ENCODE assay signal across 20 cellular contexts in the genomic region with DNA sequence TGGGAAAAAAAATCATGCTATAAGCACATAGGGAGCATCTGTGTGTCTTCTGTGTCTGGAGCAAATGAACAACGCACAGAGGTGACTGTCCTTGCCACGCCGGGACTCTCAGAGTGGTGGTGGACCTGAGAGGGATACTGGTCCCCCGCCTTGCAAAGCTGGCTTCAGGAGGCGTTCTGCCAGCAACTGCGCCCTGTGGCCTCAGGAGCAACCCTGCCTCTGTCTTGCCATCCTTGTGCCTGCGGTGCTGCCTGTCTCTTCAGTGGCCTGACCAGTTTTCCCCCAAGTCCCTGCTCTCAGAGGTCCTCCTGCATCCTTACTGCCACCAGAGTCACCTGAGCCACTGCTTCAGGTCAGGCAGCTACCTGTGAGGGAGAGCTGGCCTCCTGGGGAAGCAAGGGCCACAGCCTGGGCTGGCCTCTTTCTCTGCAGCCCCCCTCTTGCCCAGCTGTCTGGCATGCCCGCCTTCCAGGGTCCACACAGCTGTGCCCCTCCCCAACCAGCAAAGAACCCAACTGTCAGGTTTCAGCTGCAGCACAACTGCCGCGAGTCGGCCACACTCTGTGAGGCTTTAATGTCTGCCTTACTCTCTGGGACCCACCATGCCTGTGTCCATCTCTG. TPM values are rescaled to one million over a fixed set of nuclear protein-coding genes. Genes with fewer than 3 reads are reported as not detected.
DNase-seq lines count a peak whose midpoint lies in the region; ATAC-seq and TF ChIP-seq lines count a peak whose summit lies in the region.
"Had no signal": no experiment of that assay in that cellular context is flagged by ENCODE, and none has a peak within 500 bp of the region (broad histone marks: within the 10 kb centered on the region; RNA-seq: fewer than 3 reads in every experiment).

No MANE protein-coding gene starts in this region.

- WGBS in mesenchymal stem cell = 96% methylated on average over 11 of the region's 11 CpGs
- WGBS in upper lobe of left lung, 2 donors = 89 to 93% methylated on average over 10 to 11 of the region's 11 CpGs
- WGBS in right cardiac atrium = 94% methylated on average over 11 of the region's 11 CpGs

- H3K27me3 ChIP-seq in mesenchymal stem cell (ENCODE audit: control insufficient read depth in 1 of 2, insufficient read depth in 1 of 2, low read length in 2 of 2) = no peaks in the 10 kb centered on the region
- H3K27me3 ChIP-seq in upper lobe of left lung = no peaks in the 10 kb centered on the region
- H3K27me3 ChIP-seq in right cardiac atrium (ENCODE audit: control insufficient read depth, insufficient read depth) = no peaks in the 10 kb centered on the region
- H3K27me3 ChIP-seq: colonic mucosa, right lobe of liver had no signal

- H3K18ac ChIP-seq in mesenchymal stem cell (ENCODE audit: low read depth in 1 of 2, low read length in 2 of 2) = no peak overlapping the region

- no peak for ATAC-seq in activated naive CD8-positive, alpha-beta T cell treated with anti-CD3 and anti-CD28 coated beads, Interleukin-2, amount 10 ng/mL, durations not matched to agents 7 days and 5 days (ENCODE audit: low read depth)
- no peak for ATAC-seq in activated CD8-positive, alpha-beta T cell treated with anti-CD3 and anti-CD28 coated beads for 36 hours
- ATAC-seq in upper lobe of left lung (ENCODE audit: low FRiP score in 2 of 2) (no peak), right cardiac atrium (no peak)
- ATAC-seq in stimulated activated memory B cell treated with anti-CD40 and anti-IgM and Interleukin-4, amounts not matched to agents 10 μg/mL and 1 μg/mL and 100 μg/mL, for 72 hours = no peak
- ATAC-seq: SK-N-SH treated with all-trans-retinoic acid at 6 μM for 48 hours had no signal

- peak overlapping the region; percentile 90 for H3K27ac Mint-ChIP-seq in activated naive CD8-positive, alpha-beta T cell treated with anti-CD3 and anti-CD28 coated beads, Interleukin-2, amount 10 ng/mL, durations not matched to agents 7 days and 5 days
- no peak overlapping the region for H3K27ac Mint-ChIP-seq in activated naive CD8-positive, alpha-beta T cell treated with anti-CD3 and anti-CD28 coated beads for 36 hours
- H3K27ac Mint-ChIP-seq in activated CD8-positive, alpha-beta T cell treated with anti-CD3 and anti-CD28 coated beads for 36 hours = peak overlapping the region; percentile 89
- H3K27ac Mint-ChIP-seq in stimulated activated memory B cell treated with anti-CD40 and anti-IgM and Interleukin-4, amounts not matched to agents 10 μg/mL and 1 μg/mL and 100 μg/mL, for 72 hours = no peak overlapping the region

- peaks cover 62 to 96% of the 10 kb centered on the region in 2 experiments for H3K36me3 ChIP-seq in mesenchymal stem cell (ENCODE audit: control insufficient read depth in 1 of 2, insufficient read depth in 2 of 2, low read depth in 1 of 2, low read length in 2 of 2)
- H3K36me3 ChIP-seq in upper lobe of left lung = peaks cover 43 to 100% (median 81%) of the 10 kb centered on the region in 4 donors

- intact Hi-C loops in activated CD8-positive, alpha-beta T cell treated with anti-CD3 and anti-CD28 coated beads for 36 hours (cut with micrococcal nuclease) = loop anchor here (10.0 kb wide), 1 partner anchor 49 kb away; no protein-coding TSS in a partner anchor
- intact Hi-C loops in right cardiac atrium (cut with DNase I) = no loop called here

- H3K23ac ChIP-seq in mesenchymal stem cell (ENCODE audit: low read length in 2 of 2) = peak overlapping the region in 1 of 2 experiments; percentile 23

- H2AK5ac ChIP-seq in mesenchymal stem cell (ENCODE audit: low read length, severe bottlenecking) = no peak overlapping the region

- no peak overlapping the region for H2AFZ ChIP-seq in mesenchymal stem cell (ENCODE audit: low read depth, low read length)
- H2AFZ ChIP-seq: parathyroid adenoma had no signal

- no peak overlapping the region for H2BK120ac ChIP-seq in mesenchymal stem cell (ENCODE audit: low read depth, low read length)

- peak overlapping the region; percentile 77 for H2BK15ac ChIP-seq in mesenchymal stem cell (ENCODE audit: low read depth, poor library complexity, severe bottlenecking)

- H2BK12ac ChIP-seq in mesenchymal stem cell (ENCODE audit: low read length in 2 of 2) = no peak overlapping the region

- no peaks in the 10 kb centered on the region for H3K9me3 Mint-ChIP-seq in activated naive CD8-positive, alpha-beta T cell treated with anti-CD3 and anti-CD28 coated beads, Interleukin-2, amount 10 ng/mL, durations not matched to agents 7 days and 5 days
- no peaks in the 10 kb centered on the region for H3K9me3 Mint-ChIP-seq in activated naive CD8-positive, alpha-beta T cell treated with anti-CD3 and anti-CD28 coated beads for 36 hours
- no peaks in the 10 kb centered on the region for H3K9me3 Mint-ChIP-seq in activated CD8-positive, alpha-beta T cell treated with anti-CD3 and anti-CD28 coated beads for 36 hours
- no peaks in the 10 kb centered on the region for H3K9me3 Mint-ChIP-seq in stimulated activated memory B cell treated with anti-CD40 and anti-IgM and Interleukin-4, amounts not matched to agents 10 μg/mL and 1 μg/mL and 100 μg/mL, for 72 hours
- H3K9me3 Mint-ChIP-seq: activated T-helper 2 cell treated with anti-CD3 and anti-CD28 coated beads, Interferon-gamma antibody, Interleukin-2, Interleukin-4, amounts not matched to agents 10 μg/mL and 5 μg/mL and 100 μg/mL, durations not matched to agents 14 hours and 24 hours and 36 hours had no signal

- no peak overlapping the region for H2BK5ac ChIP-seq in mesenchymal stem cell (ENCODE audit: low read depth, low read length, poor library complexity, severe bottlenecking)

- H3K9me3 ChIP-seq in mesenchymal stem cell (ENCODE audit: control insufficient read depth, low read length) (no peaks in the 10 kb centered on the region), upper lobe of left lung (no peaks in the 10 kb centered on the region), right cardiac atrium (ENCODE audit: control insufficient read depth, low read length) (no peaks in the 10 kb centered on the region)
- H3K9me3 ChIP-seq: colonic mucosa, right lobe of liver had no signal

- H3K4me3 Mint-ChIP-seq in activated naive CD8-positive, alpha-beta T cell treated with anti-CD3 and anti-CD28 coated beads, Interleukin-2, amount 10 ng/mL, durations not matched to agents 7 days and 5 days = peak overlapping the region; percentile 71
- no peak overlapping the region for H3K4me3 Mint-ChIP-seq in activated naive CD8-positive, alpha-beta T cell treated with anti-CD3 and anti-CD28 coated beads for 36 hours
- no peak overlapping the region for H3K4me3 Mint-ChIP-seq in activated CD8-positive, alpha-beta T cell treated with anti-CD3 and anti-CD28 coated beads for 36 hours
- H3K4me3 Mint-ChIP-seq in stimulated activated memory B cell treated with anti-CD40 and anti-IgM and Interleukin-4, amounts not matched to agents 10 μg/mL and 1 μg/mL and 100 μg/mL, for 72 hours = no peak overlapping the region

- peaks cover 30% of the 10 kb centered on the region for H3K79me1 ChIP-seq in mesenchymal stem cell (replicated peaks; ENCODE audit: low read length, poor library complexity, severe bottlenecking)

- H3K36me3 Mint-ChIP-seq in activated naive CD8-positive, alpha-beta T cell treated with anti-CD3 and anti-CD28 coated beads, Interleukin-2, amount 10 ng/mL, durations not matched to agents 7 days and 5 days = peaks cover 61% of the 10 kb centered on the region
- peaks cover 42% of the 10 kb centered on the region for H3K36me3 Mint-ChIP-seq in activated naive CD8-positive, alpha-beta T cell treated with anti-CD3 and anti-CD28 coated beads for 36 hours
- peaks cover 72% of the 10 kb centered on the region for H3K36me3 Mint-ChIP-seq in activated CD8-positive, alpha-beta T cell treated with anti-CD3 and anti-CD28 coated beads for 36 hours (ENCODE audit: low read depth)
- peaks cover 80% of the 10 kb centered on the region for H3K36me3 Mint-ChIP-seq in stimulated activated memory B cell treated with anti-CD40 and anti-IgM and Interleukin-4, amounts not matched to agents 10 μg/mL and 1 μg/mL and 100 μg/mL, for 72 hours

- H4K91ac ChIP-seq in mesenchymal stem cell (ENCODE audit: low read length) = no peak overlapping the region

- no peaks in the 10 kb centered on the region for H3K27me3 Mint-ChIP-seq in activated naive CD8-positive, alpha-beta T cell treated with anti-CD3 and anti-CD28 coated beads, Interleukin-2, amount 10 ng/mL, durations not matched to agents 7 days and 5 days
- H3K27me3 Mint-ChIP-seq in activated naive CD8-positive, alpha-beta T cell treated with anti-CD3 and anti-CD28 coated beads for 36 hours = no peaks in the 10 kb centered on the region
- H3K27me3 Mint-ChIP-seq in activated CD8-positive, alpha-beta T cell treated with anti-CD3 and anti-CD28 coated beads for 36 hours = no peaks in the 10 kb centered on the region
- no peaks in the 10 kb centered on the region for H3K27me3 Mint-ChIP-seq in stimulated activated memory B cell treated with anti-CD40 and anti-IgM and Interleukin-4, amounts not matched to agents 10 μg/mL and 1 μg/mL and 100 μg/mL, for 72 hours

- H3K4me2 ChIP-seq in mesenchymal stem cell (ENCODE audit: low read length, poor library complexity, severe bottlenecking) = no peak overlapping the region

- H4K8ac ChIP-seq in mesenchymal stem cell (ENCODE audit: low read length) = no peak overlapping the region

- H3K27ac ChIP-seq in mesenchymal stem cell (ENCODE audit: low read length, poor library complexity, severe bottlenecking) (no peak overlapping the region), upper lobe of left lung (peak overlapping the region in 3 of 4 donors; percentile 50 to 63 (median 58)), right cardiac atrium (ENCODE audit: low read length) (no peak overlapping the region)
- H3K27ac ChIP-seq: C4-2B, colonic mucosa, parathyroid adenoma, right lobe of liver had no signal

- POLR2A ChIA-PET in activated naive CD8-positive, alpha-beta T cell treated with anti-CD3 and anti-CD28 coated beads, Interleukin-2, amount 10 ng/mL, durations not matched to agents 7 days and 5 days (lab: Charles Lee) = interaction anchor here (0.6 to 2.1 kb wide), 3 partner anchors 30 to 100 kb away, joined by 3 to 8 read pairs (median 6); a partner anchor contains a TSS
- POLR2A ChIA-PET in activated CD8-positive, alpha-beta T cell treated with anti-CD3 and anti-CD28 coated beads for 36 hours (lab: Charles Lee) = interaction anchor here (1.3 to 3.3 kb wide), 6 partner anchors 10 to 111 kb away, joined by 3 to 10 read pairs (median 6); no protein-coding TSS in a partner anchor

- no peak for TF ChIP-seq POLR2A in upper lobe of left lung (IDR thresholded peaks at IDR 0.05)

- no peak for TF ChIP-seq EP300 in upper lobe of left lung (IDR thresholded peaks at IDR 0.05)

- peaks cover 4% of the 10 kb centered on the region for H3K4me1 ChIP-seq in mesenchymal stem cell (ENCODE audit: control insufficient read depth, insufficient read depth, low read depth, low read length)
- H3K4me1 ChIP-seq in upper lobe of left lung = peaks cover 0 to 5% (median 1%) of the 10 kb centered on the region in 4 donors
- H3K4me1 ChIP-seq in right cardiac atrium (ENCODE audit: control insufficient read depth, insufficient read depth, low read length) = no peaks in the 10 kb centered on the region
- H3K4me1 ChIP-seq: colonic mucosa, parathyroid adenoma, right lobe of liver had no signal

- peaks cover 69% of the 10 kb centered on the region for H3K4me1 Mint-ChIP-seq in activated naive CD8-positive, alpha-beta T cell treated with anti-CD3 and anti-CD28 coated beads, Interleukin-2, amount 10 ng/mL, durations not matched to agents 7 days and 5 days
- peaks cover 59% of the 10 kb centered on the region for H3K4me1 Mint-ChIP-seq in activated naive CD8-positive, alpha-beta T cell treated with anti-CD3 and anti-CD28 coated beads for 36 hours
- peaks cover 71% of the 10 kb centered on the region for H3K4me1 Mint-ChIP-seq in activated CD8-positive, alpha-beta T cell treated with anti-CD3 and anti-CD28 coated beads for 36 hours (ENCODE audit: low read depth)
- H3K4me1 Mint-ChIP-seq in stimulated activated memory B cell treated with anti-CD40 and anti-IgM and Interleukin-4, amounts not matched to agents 10 μg/mL and 1 μg/mL and 100 μg/mL, for 72 hours = peaks cover 21% of the 10 kb centered on the region

- TF ChIP-seq CTCF in activated CD8-positive, alpha-beta T cell treated with anti-CD3 and anti-CD28 coated beads for 36 hours (IDR thresholded peaks at IDR 0.05) = no peak
- no peak for TF ChIP-seq CTCF in upper lobe of left lung (IDR thresholded peaks at IDR 0.05)

- no peak overlapping the region for H3K4me3 ChIP-seq in mesenchymal stem cell (ENCODE audit: insufficient read depth in 1 of 2, low read depth in 1 of 2, low read length in 2 of 2)
- H3K4me3 ChIP-seq in upper lobe of left lung = no peak overlapping the region
- no peak overlapping the region for H3K4me3 ChIP-seq in right cardiac atrium (ENCODE audit: low read length)
- H3K4me3 ChIP-seq: colonic mucosa, right lobe of liver had no signal

- CTCF ChIA-PET in activated CD8-positive, alpha-beta T cell treated with anti-CD3 and anti-CD28 coated beads for 36 hours (lab: Charles Lee) = interaction anchor here (1.1 to 1.6 kb wide), 3 partner anchors 30 to 172 kb away, joined by 3 to 4 read pairs (median 3); no protein-coding TSS in a partner anchor

- no peak overlapping the region for H3K4ac ChIP-seq in mesenchymal stem cell (ENCODE audit: low read depth in 1 of 2, low read length in 2 of 2)

- no peak overlapping the region for H3K9ac ChIP-seq in mesenchymal stem cell (ENCODE audit: low read length)
- H3K9ac ChIP-seq: parathyroid adenoma had no signal

- H3K14ac ChIP-seq in mesenchymal stem cell (ENCODE audit: low read length in 2 of 2) = no peak overlapping the region

- no peak for DNase-seq in activated naive CD8-positive, alpha-beta T cell treated with anti-CD3 and anti-CD28 coated beads, Interleukin-2, amount 10 ng/mL, durations not matched to agents 7 days and 5 days
- no peak for DNase-seq in activated naive CD8-positive, alpha-beta T cell treated with anti-CD3 and anti-CD28 coated beads for 36 hours
- no peak for DNase-seq in activated CD8-positive, alpha-beta T cell treated with anti-CD3 and anti-CD28 coated beads for 36 hours
- DNase-seq in mesenchymal stem cell = no peak
- DNase-seq in upper lobe of left lung = peak in 1 of 2 donors; percentile 51
- DNase-seq in right cardiac atrium = no peak
- DNase-seq in HPDE6-E6E7 (ENCODE audit: extremely low spot score) = no peak
- DNase-seq: activated CD4-positive, CD25-positive, alpha-beta regulatory T cell; colonic mucosa; H7; MV-4-11; NCI-H1694 treated with DMSO at 0.1 percent for 48 hours; NCI-H526 treated with DMSO at 0.1 percent for 48 hours; right lobe of liver; T1000 had no signal

RNA-seq across cellular contexts. Expression of a gene that starts 30.4 kb away (rescaled TPM):
- total RNA-seq in activated naive CD8-positive, alpha-beta T cell treated with anti-CD3 and anti-CD28 coated beads, Interleukin-2, amount 10 ng/mL, durations not matched to agents 7 days and 5 days = 10 to 100 TPM; 14.7 to 14.9 TPM
- total RNA-seq in activated naive CD8-positive, alpha-beta T cell treated with anti-CD3 and anti-CD28 coated beads for 36 hours = under 1 TPM; 0.60 to 0.72 TPM
- 1 to 10 TPM in 1 of 2 experiments, under 1 TPM in 1; 0.99 to 1.2 TPM for total RNA-seq in activated CD8-positive, alpha-beta T cell treated with anti-CD3 and anti-CD28 coated beads for 36 hours
- polyA plus RNA-seq in mesenchymal stem cell (2013, experiment 1 of 2) = 0.48 TPM
- 0.41 TPM for polyA plus RNA-seq in mesenchymal stem cell (2013, experiment 2 of 2)
- total RNA-seq in upper lobe of left lung (10 to 100 TPM in 1 of 6 donors, 1 to 10 TPM in 5; 4.4 to 11.6 (median 7.4) TPM), right cardiac atrium (10 to 100 TPM in 1 of 4 donors, 1 to 10 TPM in 3; 4.7 to 12.5 (median 6.4) TPM)
- 4.1 TPM for polyA plus RNA-seq in right cardiac atrium

Comparison
In these comparisons a context has a peak if more than half of its experiments do, and no peak if none do; other contexts are left out.
1. H3K27ac Mint-ChIP-seq: peak in activated naive CD8-positive, alpha-beta T cell treated with anti-CD3 and anti-CD28 coated beads, Interleukin-2, amount 10 ng/mL, durations not matched to agents 7 days and 5 days (single experiment) and activated CD8-positive, alpha-beta T cell treated with anti-CD3 and anti-CD28 coated beads for 36 hours (single experiment); none in activated naive CD8-positive, alpha-beta T cell treated with anti-CD3 and anti-CD28 coated beads for 36 hours (single experiment) and stimulated activated memory B cell treated with anti-CD40 and anti-IgM and Interleukin-4, amounts not matched to agents 10 μg/mL and 1 μg/mL and 100 μg/mL, for 72 hours (single experiment).
2. H3K27ac ChIP-seq: peak in upper lobe of left lung (3 of 4); none in mesenchymal stem cell (single experiment) and right cardiac atrium (single experiment).